Comparison of ENCODE assay signal across 22 cellular contexts in the genomic region with DNA sequence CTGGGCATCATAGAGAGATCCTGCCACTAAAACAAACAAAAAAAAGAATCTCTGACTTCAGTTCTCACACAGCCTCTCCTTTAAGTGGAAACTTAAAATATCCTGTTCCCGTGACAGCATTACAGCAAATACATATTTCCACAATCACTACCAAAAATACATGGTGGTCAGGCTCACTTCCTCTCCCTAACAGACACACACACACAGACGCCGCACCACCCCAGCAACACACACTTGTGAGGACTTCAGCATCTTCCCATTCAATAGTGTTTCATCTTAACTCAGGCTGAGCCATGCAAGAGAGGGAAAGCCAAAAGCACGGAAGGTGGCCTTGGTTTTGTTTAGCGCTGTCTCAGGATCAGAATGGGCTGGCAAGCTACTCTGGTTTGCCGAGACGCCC. TPM values are rescaled to one million over a fixed set of nuclear protein-coding genes. Genes with fewer than 3 reads are reported as not detected.
DNase-seq lines count a peak whose midpoint lies in the region; ATAC-seq and TF ChIP-seq lines count a peak whose summit lies in the region.
"Had no signal": no experiment of that assay in that cellular context is flagged by ENCODE, and none has a peak within 500 bp of the region (broad histone marks: within the 10 kb centered on the region; RNA-seq: fewer than 3 reads in every experiment).

No MANE protein-coding gene starts in this region.

- H3K4me2 ChIP-seq in OCI-LY7 (ENCODE audit: low read length) (peak overlapping the region; percentile 47), neuronal stem cell (ENCODE audit: insufficient read depth, low read length, poor library complexity, severe bottlenecking) (no peak overlapping the region)

- no peak overlapping the region for H3K9ac ChIP-seq in neuronal stem cell (ENCODE audit: low read depth, low read length, poor library complexity)

- POLR2A ChIA-PET in activated CD4-positive, alpha-beta T cell treated with anti-CD3 and anti-CD28 coated beads, Interleukin-2, amount 10 ng/mL, durations not matched to agents 7 days and 5 days (lab: Charles Lee), result no interaction called here
- POLR2A ChIA-PET in OCI-LY7 (lab: Charles Lee), result no interaction called here

- no peak overlapping the region for H4K8ac ChIP-seq in neuronal stem cell (ENCODE audit: low read depth, low read length)

- H2AFZ ChIP-seq in OCI-LY7 (ENCODE audit: low read length), result no peak overlapping the region
- no peak overlapping the region for H2AFZ ChIP-seq in neuronal stem cell (ENCODE audit: low read length)

- H3K79me2 ChIP-seq in OCI-LY7 (ENCODE audit: insufficient read depth, low read depth, low read length), result no peaks in the 10 kb centered on the region

- H3K9me3 Mint-ChIP-seq in activated CD4-positive, alpha-beta T cell treated with anti-CD3 and anti-CD28 coated beads, Interleukin-2, amount 10 ng/mL, durations not matched to agents 7 days and 5 days, result no peaks in the 10 kb centered on the region
- no peaks in the 10 kb centered on the region for H3K9me3 Mint-ChIP-seq in activated T-helper 1 cell treated with anti-CD3 and anti-CD28 coated beads, Interleukin-12 subunit alpha, Interleukin-12 subunit beta, Interleukin-2, Interleukin-4 antibody, amounts not matched to agents 30 ng/mL and 10 ng/mL and 1 ng/mL, durations not matched to agents 14 hours and 24 hours and 36 hours
- H3K9me3 Mint-ChIP-seq: HFFc6 had no signal

- intact Hi-C loops in OCI-LY7 (cut with micrococcal nuclease; ENCODE audit: unreplicated experiment), result no loop called here
- intact Hi-C loops in activated T-helper 1 cell treated with anti-CD3 and anti-CD28 coated beads, Interleukin-12 subunit alpha, Interleukin-12 subunit beta, Interleukin-2, Interleukin-4 antibody, amounts not matched to agents 30 ng/mL and 10 ng/mL and 1 ng/mL, durations not matched to agents 14 hours and 24 hours and 36 hours (cut with micrococcal nuclease), result no loop called here

- ATAC-seq in HG02870 (IDR thresholded peaks at IDR 0.05; ENCODE audit: unreplicated experiment), result peak; percentile 43
- ATAC-seq: gastrocnemius medialis had no signal

- no peak overlapping the region for H2BK12ac ChIP-seq in neuronal stem cell (ENCODE audit: low read length)

- no peak overlapping the region for H2BK5ac ChIP-seq in neuronal stem cell (ENCODE audit: low read length)

- H3K36me3 Mint-ChIP-seq in activated CD4-positive, alpha-beta T cell treated with anti-CD3 and anti-CD28 coated beads, Interleukin-2, amount 10 ng/mL, durations not matched to agents 7 days and 5 days (ENCODE audit: low read depth), result no peaks in the 10 kb centered on the region
- H3K36me3 Mint-ChIP-seq in activated T-helper 1 cell treated with anti-CD3 and anti-CD28 coated beads, Interleukin-12 subunit alpha, Interleukin-12 subunit beta, Interleukin-2, Interleukin-4 antibody, amounts not matched to agents 30 ng/mL and 10 ng/mL and 1 ng/mL, durations not matched to agents 14 hours and 24 hours and 36 hours (ENCODE audit: low read depth), result no peaks in the 10 kb centered on the region

- no TSS peak for BruUV-seq in OCI-LY7 (replicated peaks; lab: Mats Ljungman, UMichigan)

- H3K79me1 ChIP-seq in neuronal stem cell (ENCODE audit: low read depth, low read length), result no peaks in the 10 kb centered on the region

- H3K9me3 ChIP-seq in OCI-LY7 (ENCODE audit: low read length), result no peaks in the 10 kb centered on the region
- no peaks in the 10 kb centered on the region for H3K9me3 ChIP-seq in neuronal stem cell (replicated peaks in 1 of 2; ENCODE audit: control insufficient read depth in 2 of 2, insufficient read depth in 1 of 2, low read depth in 1 of 2, low read length in 2 of 2)
- H3K9me3 ChIP-seq: adrenal gland, gastrocnemius medialis, thyroid gland had no signal

- no peaks in the 10 kb centered on the region for H3K27me3 ChIP-seq in neuronal stem cell (ENCODE audit: control insufficient read depth in 3 of 3, insufficient read depth in 3 of 3, low read depth in 1 of 3, low read length in 3 of 3)
- H3K27me3 ChIP-seq: adrenal gland, dorsolateral prefrontal cortex, gastrocnemius medialis, thyroid gland had no signal

- H2BK120ac ChIP-seq in neuronal stem cell (ENCODE audit: low read depth, low read length), result no peak overlapping the region

- H4K91ac ChIP-seq in neuronal stem cell (ENCODE audit: low read depth, low read length, poor library complexity), result no peak overlapping the region

- CTCF ChIA-PET in activated CD4-positive, alpha-beta T cell treated with anti-CD3 and anti-CD28 coated beads, Interleukin-2, amount 10 ng/mL, durations not matched to agents 7 days and 5 days (lab: Charles Lee), result no interaction called here
- CTCF ChIA-PET in OCI-LY7 (lab: Charles Lee; ENCODE audit: unreplicated experiment), result no interaction called here

- no peaks in the 10 kb centered on the region for H4K20me1 ChIP-seq in OCI-LY7 (ENCODE audit: insufficient read depth, low read length)

- H2AK5ac ChIP-seq in neuronal stem cell (ENCODE audit: low read depth, low read length), result peak overlapping the region; percentile 50

- H2BK15ac ChIP-seq in neuronal stem cell (ENCODE audit: low read length), result no peak overlapping the region

- no peak overlapping the region for H3K4me3 ChIP-seq in OCI-LY7 (ENCODE audit: low read depth, low read length, poor library complexity, severe bottlenecking)
- H3K4me3 ChIP-seq in neuronal stem cell (ENCODE audit: low read length in 2 of 2), result no peak overlapping the region
- H3K4me3 ChIP-seq: adrenal gland, dorsolateral prefrontal cortex, gastrocnemius medialis, thyroid gland had no signal

- H3K18ac ChIP-seq in neuronal stem cell (ENCODE audit: low read length), result no peak overlapping the region

- H3K4me1 ChIP-seq in OCI-LY7 (ENCODE audit: insufficient read depth, low read length, poor library complexity, severe bottlenecking) (peaks cover 32% of the 10 kb centered on the region), neuronal stem cell (ENCODE audit: control insufficient read depth in 2 of 2, insufficient read depth in 1 of 2, low read depth in 1 of 2, low read length in 2 of 2) (peaks cover 5 to 8% of the 10 kb centered on the region in 2 donors)
- H3K4me1 ChIP-seq: gastrocnemius medialis had no signal

- no peak overlapping the region for H3K4me3 Mint-ChIP-seq in activated CD4-positive, alpha-beta T cell treated with anti-CD3 and anti-CD28 coated beads, Interleukin-2, amount 10 ng/mL, durations not matched to agents 7 days and 5 days
- H3K4me3 Mint-ChIP-seq in activated T-helper 1 cell treated with anti-CD3 and anti-CD28 coated beads, Interleukin-12 subunit alpha, Interleukin-12 subunit beta, Interleukin-2, Interleukin-4 antibody, amounts not matched to agents 30 ng/mL and 10 ng/mL and 1 ng/mL, durations not matched to agents 14 hours and 24 hours and 36 hours, result no peak overlapping the region
- H3K4me3 Mint-ChIP-seq: HFFc6 had no signal

- no peak for DNase-seq in activated CD4-positive, alpha-beta T cell treated with anti-CD3 and anti-CD28 coated beads, Interleukin-2, amount 10 ng/mL, durations not matched to agents 7 days and 5 days
- no peak for DNase-seq in activated CD4-positive, alpha-beta T cell treated with anti-CD3 and anti-CD28 coated beads for 48 hours
- DNase-seq in OCI-LY7 (ENCODE audit: low spot score) (peak; percentile 38), neuronal stem cell (ENCODE audit: low spot score) (no peak), OCI-M2 (lab: John Stamatoyannopoulos, UW; ENCODE audit: unreplicated experiment) (no peak), middle frontal gyrus (ENCODE audit: extremely low spot score, low spot score) (no peak)
- DNase-seq in activated T-helper 1 cell treated with anti-CD3 and anti-CD28 coated beads, Interleukin-12 subunit alpha, Interleukin-12 subunit beta, Interleukin-2, Interleukin-4 antibody, amounts not matched to agents 30 ng/mL and 10 ng/mL and 1 ng/mL, durations not matched to agents 14 hours and 24 hours and 36 hours (ENCODE audit: low spot score), result no peak
- DNase-seq: 8988T; activated CD8-positive, alpha-beta memory T cell treated with anti-CD3 and anti-CD28 coated beads for 24 hours; adrenal gland; DMS153; dorsolateral prefrontal cortex; erythroblast; gastrocnemius medialis; HFFc6; NCI-H345; NK-92 treated with Interleukin-12 subunit alpha and Interleukin-12 subunit beta, amount 100 ng/mL, for 24 hours; occipital lobe; stimulated activated CD4-positive, alpha-beta T cell treated with anti-CD3 and anti-CD28 coated beads, Interleukin-15, amount 100 ng/mL, for 24 hours; stimulated activated naive CD4-positive, alpha-beta T cell; thyroid gland had no signal

- no CpG with 5 or more reads among the region's 7 CpGs for WGBS in neuronal stem cell (ENCODE audit: extremely low coverage in 2 of 2, insufficient read length in 2 of 2, insufficient replicate concordance in 1 of 2), 2 donors

- H3K23ac ChIP-seq in neuronal stem cell (ENCODE audit: low read depth, low read length, poor library complexity), result no peak overlapping the region

- no peaks in the 10 kb centered on the region for H3K9me2 ChIP-seq in OCI-LY7 (ENCODE audit: insufficient read depth, low read length)

- H3K27ac ChIP-seq in OCI-LY7 (ENCODE audit: low read depth, low read length, poor library complexity, severe bottlenecking), result no peak overlapping the region
- no peak overlapping the region for H3K27ac ChIP-seq in neuronal stem cell (replicated peaks; ENCODE audit: low read length)
- H3K27ac ChIP-seq: adrenal gland, gastrocnemius medialis, thyroid gland had no signal

- peaks cover 5% of the 10 kb centered on the region for H3K4me1 Mint-ChIP-seq in activated CD4-positive, alpha-beta T cell treated with anti-CD3 and anti-CD28 coated beads, Interleukin-2, amount 10 ng/mL, durations not matched to agents 7 days and 5 days
- H3K4me1 Mint-ChIP-seq in activated T-helper 1 cell treated with anti-CD3 and anti-CD28 coated beads, Interleukin-12 subunit alpha, Interleukin-12 subunit beta, Interleukin-2, Interleukin-4 antibody, amounts not matched to agents 30 ng/mL and 10 ng/mL and 1 ng/mL, durations not matched to agents 14 hours and 24 hours and 36 hours (ENCODE audit: low read depth), result peaks cover 6% of the 10 kb centered on the region

- H3K27me3 Mint-ChIP-seq in activated CD4-positive, alpha-beta T cell treated with anti-CD3 and anti-CD28 coated beads, Interleukin-2, amount 10 ng/mL, durations not matched to agents 7 days and 5 days, result peaks cover 2% of the 10 kb centered on the region
- H3K27me3 Mint-ChIP-seq in activated T-helper 1 cell treated with anti-CD3 and anti-CD28 coated beads, Interleukin-12 subunit alpha, Interleukin-12 subunit beta, Interleukin-2, Interleukin-4 antibody, amounts not matched to agents 30 ng/mL and 10 ng/mL and 1 ng/mL, durations not matched to agents 14 hours and 24 hours and 36 hours (ENCODE audit: insufficient read depth), result peaks cover 4% of the 10 kb centered on the region

- no peak overlapping the region for H3K14ac ChIP-seq in neuronal stem cell (ENCODE audit: low read length)

- no peak overlapping the region for H3K4ac ChIP-seq in neuronal stem cell (ENCODE audit: low read length)

- no peaks in the 10 kb centered on the region for H3K36me3 ChIP-seq in OCI-LY7 (ENCODE audit: insufficient read depth, low read length)
- H3K36me3 ChIP-seq in neuronal stem cell (replicated peaks in 1 of 2; ENCODE audit: control insufficient read depth in 2 of 2, insufficient read depth in 2 of 2, low read length in 2 of 2), result peaks cover 0 to 2% of the 10 kb centered on the region in 2 donors
- H3K36me3 ChIP-seq: gastrocnemius medialis had no signal

- no peak for TF ChIP-seq CTCF in OCI-LY7 (conservative IDR thresholded peaks at IDR 0.05; ENCODE audit: low read length)

- peak overlapping the region; percentile 10 for H3K27ac Mint-ChIP-seq in activated CD4-positive, alpha-beta T cell treated with anti-CD3 and anti-CD28 coated beads, Interleukin-2, amount 10 ng/mL, durations not matched to agents 7 days and 5 days
- no peak overlapping the region for H3K27ac Mint-ChIP-seq in activated T-helper 1 cell treated with anti-CD3 and anti-CD28 coated beads, Interleukin-12 subunit alpha, Interleukin-12 subunit beta, Interleukin-2, Interleukin-4 antibody, amounts not matched to agents 30 ng/mL and 10 ng/mL and 1 ng/mL, durations not matched to agents 14 hours and 24 hours and 36 hours
- H3K27ac Mint-ChIP-seq: HFFc6 had no signal

RNA-seq across cellular contexts. Expression of a gene that starts 21.9 kb away (rescaled TPM):
- total RNA-seq in activated CD4-positive, alpha-beta T cell treated with anti-CD3 and anti-CD28 coated beads, Interleukin-2, amount 10 ng/mL, durations not matched to agents 7 days and 5 days, result under 1 TPM; 0.22 to 0.33 TPM
- 0.06 and 0.08 TPM in 2 replicates for total RNA-seq in OCI-LY7 (2014; rRNA removed; shearing (Covaris generic))
- 0.80 TPM in 1 of 2 replicates, not detected in the other for total RNA-seq in OCI-LY7 (2022)
- 3.4 TPM for polyA plus RNA-seq in neuronal stem cell (2013, experiment 1 of 2)
- polyA plus RNA-seq in neuronal stem cell (2013, experiment 2 of 2), result 3.7 TPM
- total RNA-seq in activated T-helper 1 cell treated with anti-CD3 and anti-CD28 coated beads, Interleukin-12 subunit alpha, Interleukin-12 subunit beta, Interleukin-2, Interleukin-4 antibody, amounts not matched to agents 30 ng/mL and 10 ng/mL and 1 ng/mL, durations not matched to agents 14 hours and 24 hours and 36 hours, result 0.16 and 0.17 TPM in 2 replicates
